In genomic region chr2:64204006-64204632, GRCh38 we compare ENCODE assay signal across 8 cellular contexts. TPM values are rescaled to one million over a fixed set of nuclear protein-coding genes. Genes with fewer than 3 reads are reported as not detected.
A peak's percentile ranks its signal among the peaks of the same experiment; 100 is the strongest.
DNase-seq lines count a peak whose midpoint lies in the region; ATAC-seq and TF ChIP-seq lines count a peak whose summit lies in the region.

No MANE protein-coding gene starts in this region.

- intact Hi-C loops in mucosa of descending colon (cut with DNase I, micrococcal nuclease): loop anchor here in 1 of 2 donors (5.0 kb wide), 1 partner anchor 57 kb away; no protein-coding TSS in a partner anchor

- DNase-seq in AG20443 (ENCODE audit: low spot score): peak; percentile 38
- peak in 2 of 3 donors; percentile 49 to 60 for DNase-seq in mucosa of descending colon
- DNase-seq in superior temporal gyrus (ENCODE audit: extremely low spot score): peak; percentile 71
- no peak for DNase-seq in NCI-H446 treated with DMSO at 0.1 percent for 48 hours (lab: John Stamatoyannopoulos, UW)

- peak; percentile 61 for ATAC-seq in HG03196 (IDR thresholded peaks at IDR 0.05; ENCODE audit: unreplicated experiment)
- peak; percentile 38 for ATAC-seq in mucosa of descending colon

- H3K4me3 ChIP-seq in WI38 (ENCODE audit: low read depth, low read length) (0 out of 2 replicates have a peak overlapping the region, but pooled peaks have one; percentile 0), ectodermal cell (ENCODE audit: insufficient read depth, low read depth, low read length) (no peak overlapping the region), mucosa of descending colon (no peak overlapping the region)

- peak overlapping the region; percentile 79 for H3K27ac ChIP-seq in ectodermal cell (ENCODE audit: insufficient read depth, low read depth, low read length, poor library complexity, severe bottlenecking)

- TF ChIP-seq CTCF in WI38 (IDR thresholded peaks at IDR 0.05; ENCODE audit: low read depth, low read length) (no peak), mucosa of descending colon (IDR thresholded peaks at IDR 0.05) (no peak)

- no peaks in the 10 kb centered on the region for H3K9me3 ChIP-seq in ectodermal cell (ENCODE audit: control insufficient read depth, low read length)
- no peaks in the 10 kb centered on the region for H3K9me3 ChIP-seq in mucosa of descending colon

- no peaks in the 10 kb centered on the region for H3K27me3 ChIP-seq in ectodermal cell (ENCODE audit: control insufficient read depth, insufficient read depth, low read length, poor library complexity, severe bottlenecking)

- H3K36me3 ChIP-seq in ectodermal cell (ENCODE audit: control insufficient read depth, insufficient read depth, low read length) (no peaks in the 10 kb centered on the region), mucosa of descending colon (ENCODE audit: low read depth) (no peaks in the 10 kb centered on the region)

- H3K4me1 ChIP-seq in ectodermal cell (ENCODE audit: control insufficient read depth, insufficient read depth, low read length): peaks cover 11% of the 10 kb centered on the region
- H3K4me1 ChIP-seq in mucosa of descending colon (ENCODE audit: low read depth): peaks cover 14% of the 10 kb centered on the region

- WGBS in ectodermal cell, 2 experiments: 59 to 68% methylated on average over 12 of the region's 12 CpGs

- peak; percentile 59 for TF ChIP-seq POLR2A in GM19099 (IDR thresholded peaks at IDR 0.05; ENCODE audit: extremely low read depth, insufficient read length, low read depth)

RNA-seq across cellular contexts. Expression of gene PELI1, which starts 59.9 kb away (rescaled TPM):
- 43.9 TPM for polyA plus RNA-seq in ectodermal cell (2013, experiment 1 of 4)
- 41.5 TPM for polyA plus RNA-seq in ectodermal cell (2013, experiment 2 of 4)
- 32.6 TPM for polyA plus RNA-seq in ectodermal cell (2013, experiment 3 of 4)
- polyA plus RNA-seq in ectodermal cell (2013, experiment 4 of 4): 35.0 TPM
- 10 to 100 TPM; 45.6 to 51.2 (median 48.9) TPM for total RNA-seq in mucosa of descending colon
